Comparison of ENCODE assay signal across 1 cellular context in the genomic region with DNA sequence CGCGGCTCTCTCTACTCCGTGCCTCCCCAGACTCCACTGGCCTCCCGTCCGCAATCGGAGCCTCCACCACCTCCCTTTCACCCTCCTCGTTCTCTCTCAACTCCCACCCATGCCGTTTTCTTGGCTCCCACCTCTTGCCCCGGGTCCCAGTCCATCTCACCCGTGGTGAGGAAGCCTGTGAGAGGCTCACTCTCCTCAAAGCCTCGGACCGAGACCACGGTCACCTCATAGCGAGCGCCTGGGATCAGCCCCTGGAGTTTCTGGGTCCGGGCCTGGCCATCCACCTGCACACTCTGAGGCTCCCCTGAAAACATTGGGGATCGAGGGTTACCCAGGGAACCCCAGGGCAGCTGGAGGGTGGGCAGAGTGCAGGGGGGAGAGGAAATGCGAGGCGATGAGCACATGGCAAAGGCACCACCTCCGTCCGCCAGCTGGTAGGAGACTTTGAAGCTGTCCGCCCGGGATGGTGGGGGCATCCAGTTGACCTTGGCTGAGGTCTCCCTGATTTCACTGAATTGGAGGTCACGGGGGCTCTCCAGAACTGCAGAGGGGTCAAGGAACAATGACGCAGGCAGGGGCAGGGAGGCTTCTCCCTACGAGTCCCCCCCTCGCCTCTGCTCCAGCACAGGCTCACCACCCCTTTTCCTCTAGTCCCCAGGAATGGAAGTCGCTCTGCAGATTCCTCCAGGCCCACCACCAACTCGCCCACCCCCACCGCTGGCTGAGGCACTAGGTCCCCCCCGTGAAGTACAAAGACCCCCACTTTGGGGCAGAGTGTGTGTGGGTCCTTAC. TPM values are rescaled to one million over a fixed set of nuclear protein-coding genes. Genes with fewer than 3 reads are reported as not detected.
"Had no signal": no experiment of that assay in that cellular context is flagged by ENCODE, and none has a peak within 500 bp of the region (broad histone marks: within the 10 kb centered on the region; RNA-seq: fewer than 3 reads in every experiment).

No MANE protein-coding gene starts in this region.

RNA-seq across cellular contexts. Expression of gene CYP21A2, which starts 5.6 kb away (rescaled TPM):
- total RNA-seq: activated CD8-positive, alpha-beta T cell treated with anti-CD3 and anti-CD28 coated beads, Interleukin-2, amount 10 ng/mL, durations not matched to agents 7 days and 5 days had no signal
